ENCODE assay signal across 8 cellular contexts in genomic region chr12:50923361-50924130, GRCh38. TPM values are rescaled to one million over a fixed set of nuclear protein-coding genes. Genes with fewer than 3 reads are reported as not detected.
DNase-seq lines count a peak whose midpoint lies in the region; ATAC-seq and TF ChIP-seq lines count a peak whose summit lies in the region.

No MANE protein-coding gene starts in this region.

- no peaks in the 10 kb centered on the region for H3K36me3 ChIP-seq in HUES48 (ENCODE audit: control insufficient read depth, insufficient read depth, low read length)

- no peaks in the 10 kb centered on the region for H3K27me3 Mint-ChIP-seq in WTC11 (ENCODE audit: low read depth)
- no peaks in the 10 kb centered on the region for H3K27me3 Mint-ChIP-seq in stimulated activated naive B cell treated with anti-CD40 and anti-IgM and Interleukin-4, amounts not matched to agents 10 μg/mL and 1 μg/mL and 100 μg/mL, for 72 hours

- intact Hi-C loops in right cardiac atrium (cut with DNase I) (loop anchor here in 2 of 4 donors (5.0 to 10.0 kb wide), 2 partner anchors 61 to 64 kb away; no protein-coding TSS in a partner anchor), lower leg skin (cut with DNase I; ENCODE audit: low total_unique reads) (no loop called here)

- no peak for TF ChIP-seq POLR2A in lower leg skin (IDR thresholded peaks at IDR 0.05)

- H3K4me1 Mint-ChIP-seq in WTC11: peaks cover 62% of the 10 kb centered on the region
- peaks cover 36 to 64% of the 10 kb centered on the region in 2 donors for H3K4me1 Mint-ChIP-seq in stimulated activated naive B cell treated with anti-CD40 and anti-IgM and Interleukin-4, amounts not matched to agents 10 μg/mL and 1 μg/mL and 100 μg/mL, for 72 hours

- 23% methylated on average over 8 of the region's 8 CpGs for WGBS in right cardiac atrium
- 12 to 16% methylated on average over 8 of the region's 8 CpGs for WGBS in lower leg skin, 2 donors

- H3K36me3 Mint-ChIP-seq in WTC11: peaks cover 3% of the 10 kb centered on the region; the same call in 1 of the 2 replicates
- peaks cover 0 to 2% of the 10 kb centered on the region in 2 donors for H3K36me3 Mint-ChIP-seq in stimulated activated naive B cell treated with anti-CD40 and anti-IgM and Interleukin-4, amounts not matched to agents 10 μg/mL and 1 μg/mL and 100 μg/mL, for 72 hours

- peak overlapping the region; percentile 56; the same call in 1 of the 2 replicates for H3K9ac ChIP-seq in HUES48 (ENCODE audit: low read depth, low read length)

- CTCF ChIA-PET in WTC11 (lab: Charles Lee): interaction anchor here (1.4 to 2.7 kb wide), 2 partner anchors 63 to 98 kb away, joined by 3 to 11 read pairs; no protein-coding TSS in a partner anchor

- peak overlapping the region; percentile 88 for H3K27ac Mint-ChIP-seq in WTC11
- H3K27ac Mint-ChIP-seq in stimulated activated naive B cell treated with anti-CD40 and anti-IgM and Interleukin-4, amounts not matched to agents 10 μg/mL and 1 μg/mL and 100 μg/mL, for 72 hours: peak overlapping the region; percentile 94

- no peaks in the 10 kb centered on the region for H3K27me3 ChIP-seq in HUES48 (ENCODE audit: control insufficient read depth, insufficient read depth, low read length)
- H3K27me3 ChIP-seq in right cardiac atrium (ENCODE audit: control insufficient read depth, insufficient read depth): no peaks in the 10 kb centered on the region

- H3K9me3 ChIP-seq in HUES48 (ENCODE audit: control insufficient read depth, insufficient read depth, low read length): no peaks in the 10 kb centered on the region
- no peaks in the 10 kb centered on the region for H3K9me3 ChIP-seq in right cardiac atrium (ENCODE audit: control insufficient read depth, low read length)

- no peak for DNase-seq in WTC11 (ENCODE audit: low spot score)
- DNase-seq in right cardiac atrium: no peak
- no peak for DNase-seq in stimulated activated naive B cell treated with anti-CD40 and anti-IgM and Interleukin-4, amounts not matched to agents 10 μg/mL and 1 μg/mL and 100 μg/mL, for 72 hours
- no peak for DNase-seq in HK-2 (ENCODE audit: unreplicated experiment)
- DNase-seq in 8988T: no peak
- DNase-seq in lower leg skin (ENCODE audit: low spot score in 2 of 2): no peak

- H3K4me3 ChIP-seq in HUES48 (ENCODE audit: low read depth, low read length) (peak overlapping the region; percentile 53), right cardiac atrium (ENCODE audit: low read length) (peak overlapping the region; percentile 99), lower leg skin (ENCODE audit: low read depth, poor library complexity, severe bottlenecking) (no peak overlapping the region)

- ATAC-seq in WTC11: peak; percentile 6; the same call in 1 of the 2 replicates
- no peak for ATAC-seq in right cardiac atrium
- peak; percentile 1 to 5 for ATAC-seq in stimulated activated naive B cell treated with anti-CD40 and anti-IgM and Interleukin-4, amounts not matched to agents 10 μg/mL and 1 μg/mL and 100 μg/mL, for 72 hours (replicated peaks)
- no peak for ATAC-seq in GM18867 (IDR thresholded peaks at IDR 0.05; ENCODE audit: unreplicated experiment)

- H3K4me1 ChIP-seq in HUES48 (ENCODE audit: control insufficient read depth, insufficient read depth, low read length) (peaks cover 48% of the 10 kb centered on the region), right cardiac atrium (ENCODE audit: control insufficient read depth, insufficient read depth, low read length) (peaks cover 8% of the 10 kb centered on the region)

- POLR2A ChIA-PET in WTC11 (lab: Charles Lee): interaction anchor here (0.6 to 0.9 kb wide), 3 partner anchors 27 to 344 kb away, joined by 3 to 5 read pairs (median 3); no protein-coding TSS in a partner anchor

- peaks cover 11% of the 10 kb centered on the region for H3K9me3 Mint-ChIP-seq in WTC11
- H3K9me3 Mint-ChIP-seq in stimulated activated naive B cell treated with anti-CD40 and anti-IgM and Interleukin-4, amounts not matched to agents 10 μg/mL and 1 μg/mL and 100 μg/mL, for 72 hours: no peaks in the 10 kb centered on the region

- TF ChIP-seq CTCF in WTC11 (IDR thresholded peaks at IDR 0.05): no peak
- TF ChIP-seq CTCF in lower leg skin (IDR thresholded peaks at IDR 0.05): no peak

- H3K4me3 Mint-ChIP-seq in WTC11: peak overlapping the region; percentile 85
- H3K4me3 Mint-ChIP-seq in stimulated activated naive B cell treated with anti-CD40 and anti-IgM and Interleukin-4, amounts not matched to agents 10 μg/mL and 1 μg/mL and 100 μg/mL, for 72 hours: peak overlapping the region; percentile 82 to 85

- H3K27ac ChIP-seq in HUES48 (ENCODE audit: low read depth, low read length): peak overlapping the region; percentile 91
- peak overlapping the region; percentile 99 for H3K27ac ChIP-seq in right cardiac atrium (ENCODE audit: low read length)

TF ChIP-seq in WTC11, 78 proteins besides CTCF, POLR2A, EP300 and RAD21:
- TF ChIP-seq RELA (CRISPR knock-in tag; IDR thresholded peaks at IDR 0.05; ENCODE audit: borderline replicate concordance) (no peak), ZNF121 (CRISPR knock-in tag; IDR thresholded peaks at IDR 0.05) (peak; percentile 55; the same call in 1 of the 2 replicates)

RNA-seq across cellular contexts. Expression of gene HIGD1C, which starts 28.8 kb away (rescaled TPM):
- total RNA-seq in WTC11 (2021): not detected in 3 replicates
- total RNA-seq in right cardiac atrium: not detected
- polyA plus RNA-seq in right cardiac atrium: not detected
- not detected for total RNA-seq in lower leg skin

Comparison
In these comparisons a context has a peak if more than half of its experiments do, and no peak if none do; other contexts are left out.
1. ATAC-seq: peak in WTC11 (single experiment) and stimulated activated naive B cell treated with anti-CD40 and anti-IgM and Interleukin-4, amounts not matched to agents 10 μg/mL and 1 μg/mL and 100 μg/mL, for 72 hours (2 of 2); none in right cardiac atrium (0 of 2) and GM18867 (single experiment).